In genomic region chr3:188058569-188059184, GRCh38 we compare ENCODE assay signal across 24 cellular contexts.
DNase-seq lines count a peak whose midpoint lies in the region; ATAC-seq and TF ChIP-seq lines count a peak whose summit lies in the region.
"Had no signal": no experiment of that assay in that cellular context is flagged by ENCODE, and none has a peak within 500 bp of the region (broad histone marks: within the 10 kb centered on the region; RNA-seq: fewer than 3 reads in every experiment).

No MANE protein-coding gene starts in this region.

- H3K9me3 ChIP-seq in OCI-LY7 (ENCODE audit: low read length): no peaks in the 10 kb centered on the region
- H3K9me3 ChIP-seq in body of pancreas: no peaks in the 10 kb centered on the region
- H3K9me3 ChIP-seq: BE2C had no signal

- CTCF ChIA-PET in OCI-LY7 (lab: Charles Lee; ENCODE audit: unreplicated experiment): interaction anchor here (1.0 kb wide), 1 partner anchor 10 kb away, joined by 3 read pairs; no protein-coding TSS in a partner anchor

- peak; percentile 18 for DNase-seq in NCI-H510A treated with DMSO at 0.1 percent for 48 hours (lab: John Stamatoyannopoulos, UW)
- no peak for DNase-seq in NCI-H510A (lab: John Stamatoyannopoulos, UW)
- DNase-seq in OCI-LY7 (ENCODE audit: low spot score): no peak
- DNase-seq in body of pancreas: peak in 2 of 4 donors; percentile 37 to 55
- DNase-seq in stimulated activated effector memory CD8-positive, alpha-beta T cell treated with anti-CD3 and anti-CD28 coated beads, Interleukin-12 subunit alpha, Interleukin-12 subunit beta, amount 100 ng/mL, for 72 hours (ENCODE audit: low spot score in 2 of 2): no peak
- no peak for DNase-seq in mucosa of gallbladder (ENCODE audit: low spot score)
- DNase-seq: 8988T; ACHN; BE2C; C1 segment of cervical spinal cord; CD4-positive, alpha-beta memory T cell; CD4-positive, CD25-positive, alpha-beta regulatory T cell; CD8-positive, alpha-beta memory T cell; COR-L47; DMS 273 treated with DMSO at 0.1 percent for 48 hours; DMS153; DMS79; DND-41; GDM1 had no signal

- peak; percentile 43 for ATAC-seq in body of pancreas
- no peak for ATAC-seq in stimulated activated effector memory CD8-positive, alpha-beta T cell treated with anti-CD3 and anti-CD28 coated beads, Interleukin-12 subunit alpha, Interleukin-12 subunit beta, amount 100 ng/mL, for 72 hours
- no peak for ATAC-seq in GM21825 (IDR thresholded peaks at IDR 0.05; ENCODE audit: unreplicated experiment)
- ATAC-seq in GM19324 (IDR thresholded peaks at IDR 0.05; ENCODE audit: low FRiP score, unreplicated experiment): no peak
- ATAC-seq: GM12878 had no signal

- no peak overlapping the region for H3K27ac ChIP-seq in OCI-LY7 (ENCODE audit: low read depth, low read length, poor library complexity, severe bottlenecking)
- peak overlapping the region in 1 of 4 donors; percentile 31 for H3K27ac ChIP-seq in body of pancreas
- H3K27ac ChIP-seq: BLaER1 had no signal

- H3K4me2 ChIP-seq in OCI-LY7 (ENCODE audit: low read length): no peak overlapping the region
- H3K4me2 ChIP-seq: BLaER1 had no signal

- POLR2A ChIA-PET in OCI-LY7 (lab: Charles Lee): interaction anchor here (0.6 to 4.1 kb wide), 9 partner anchors 8 to 52 kb away, joined by 3 to 26 read pairs (median 4); no protein-coding TSS in a partner anchor

- no peak for TF ChIP-seq CTCF in OCI-LY7 (conservative IDR thresholded peaks at IDR 0.05; ENCODE audit: low read length)
- TF ChIP-seq CTCF in body of pancreas (IDR thresholded peaks at IDR 0.05): no peak

- no peaks in the 10 kb centered on the region for H3K27me3 ChIP-seq in body of pancreas
- H3K27me3 ChIP-seq: BE2C, BLaER1 had no signal

- H3K36me3 Mint-ChIP-seq in stimulated activated effector memory CD8-positive, alpha-beta T cell treated with anti-CD3 and anti-CD28 coated beads, Interleukin-12 subunit alpha, Interleukin-12 subunit beta, amount 100 ng/mL, for 72 hours: no peaks in the 10 kb centered on the region
- H3K36me3 Mint-ChIP-seq: CD14-positive monocyte; CD4-positive, alpha-beta memory T cell; CD4-positive, CD25-positive, alpha-beta regulatory T cell; CD8-positive, alpha-beta memory T cell had no signal

- H3K4me3 Mint-ChIP-seq in stimulated activated effector memory CD8-positive, alpha-beta T cell treated with anti-CD3 and anti-CD28 coated beads, Interleukin-12 subunit alpha, Interleukin-12 subunit beta, amount 100 ng/mL, for 72 hours: no peak overlapping the region
- H3K4me3 Mint-ChIP-seq: CD14-positive monocyte; CD4-positive, alpha-beta memory T cell; CD4-positive, CD25-positive, alpha-beta regulatory T cell; CD8-positive, alpha-beta memory T cell had no signal

- H4K20me1 ChIP-seq in OCI-LY7 (ENCODE audit: insufficient read depth, low read length): no peaks in the 10 kb centered on the region
- H4K20me1 ChIP-seq: BLaER1 had no signal

- peaks cover 30% of the 10 kb centered on the region for H3K4me1 Mint-ChIP-seq in stimulated activated effector memory CD8-positive, alpha-beta T cell treated with anti-CD3 and anti-CD28 coated beads, Interleukin-12 subunit alpha, Interleukin-12 subunit beta, amount 100 ng/mL, for 72 hours

- H3K27ac Mint-ChIP-seq in stimulated activated effector memory CD8-positive, alpha-beta T cell treated with anti-CD3 and anti-CD28 coated beads, Interleukin-12 subunit alpha, Interleukin-12 subunit beta, amount 100 ng/mL, for 72 hours: peak overlapping the region; percentile 6
- H3K27ac Mint-ChIP-seq: CD14-positive monocyte had no signal

- H3K79me2 ChIP-seq in OCI-LY7 (ENCODE audit: insufficient read depth, low read depth, low read length): no peaks in the 10 kb centered on the region

- no TSS peak for BruUV-seq in OCI-LY7 (replicated peaks; lab: Mats Ljungman, UMichigan)

- H3K4me1 ChIP-seq in OCI-LY7 (ENCODE audit: insufficient read depth, low read length, poor library complexity, severe bottlenecking) (peaks cover 43% of the 10 kb centered on the region), body of pancreas (peaks cover 69% of the 10 kb centered on the region)
- H3K4me1 ChIP-seq: BE2C had no signal

- H3K36me3 ChIP-seq in OCI-LY7 (ENCODE audit: insufficient read depth, low read length): no peaks in the 10 kb centered on the region
- H3K36me3 ChIP-seq in body of pancreas (replicated peaks in 1 of 2; ENCODE audit: insufficient read depth in 1 of 2, low read depth in 2 of 2): no peaks in the 10 kb centered on the region
- H3K36me3 ChIP-seq: BE2C, BLaER1 had no signal

- intact Hi-C loops in OCI-LY7 (cut with micrococcal nuclease; ENCODE audit: unreplicated experiment): no loop called here
- intact Hi-C loops in body of pancreas (cut with DNase I): no loop called here

- H3K9me3 Mint-ChIP-seq in stimulated activated effector memory CD8-positive, alpha-beta T cell treated with anti-CD3 and anti-CD28 coated beads, Interleukin-12 subunit alpha, Interleukin-12 subunit beta, amount 100 ng/mL, for 72 hours: no peaks in the 10 kb centered on the region
- H3K9me3 Mint-ChIP-seq: CD14-positive monocyte; CD4-positive, alpha-beta memory T cell; CD4-positive, CD25-positive, alpha-beta regulatory T cell; CD8-positive, alpha-beta memory T cell had no signal

- no peak overlapping the region for H3K4me3 ChIP-seq in OCI-LY7 (ENCODE audit: low read depth, low read length, poor library complexity, severe bottlenecking)
- H3K4me3 ChIP-seq in body of pancreas: no peak overlapping the region
- H3K4me3 ChIP-seq: BLaER1, GM12878 had no signal

- 43 to 45% methylated on average over 5 of the region's 5 CpGs for WGBS in body of pancreas, 2 donors

- peak overlapping the region; percentile 24; the same call in 1 of the 2 replicates for H2AFZ ChIP-seq in OCI-LY7 (ENCODE audit: low read length)

- no peak for TF ChIP-seq POLR2A in body of pancreas (IDR thresholded peaks at IDR 0.05)

- no peaks in the 10 kb centered on the region for H3K9me2 ChIP-seq in OCI-LY7 (ENCODE audit: insufficient read depth, low read length)
